20 cellular contexts compared by ENCODE assay signal in genomic region chr16:78638371-78638770, GRCh38.
DNase-seq lines count a peak whose midpoint lies in the region; FAIRE-seq lines count a peak whose summit lies in the region.
"Had no signal": no experiment of that assay in that cellular context is flagged by ENCODE, and none has a peak within 500 bp of the region (broad histone marks: within the 10 kb centered on the region; RNA-seq: fewer than 3 reads in every experiment).

No MANE protein-coding gene starts in this region.

- H3K9ac ChIP-seq in mesendoderm (ENCODE audit: low read length): no peak overlapping the region
- H3K9ac ChIP-seq: GM23248 had no signal

- DNase-seq in DMS79 treated with DMSO at 0.1 percent for 48 hours (lab: John Stamatoyannopoulos, UW): peak; percentile 23
- peak; percentile 70 for DNase-seq in NCI-H146 (lab: John Stamatoyannopoulos, UW)
- peak; percentile 68 for DNase-seq in NCI-H510A (lab: John Stamatoyannopoulos, UW)
- peak; percentile 50 for DNase-seq in mesendoderm
- DNase-seq in activated CD4-positive, alpha-beta T cell treated with anti-CD3 and anti-CD28 coated beads for 1 hour: no peak
- DNase-seq in SJCRH30: no peak
- no peak for DNase-seq in HTR-8/SVneo (ENCODE audit: insufficient read length, low spot score)
- DNase-seq: Caco-2; CD4-positive, CD25-positive, alpha-beta regulatory T cell; DMS53; GM23248; NCI-H1694; NCI-H69; PC-9; T-helper 1 cell; T1000 had no signal

- no peaks in the 10 kb centered on the region for H3K9me3 ChIP-seq in SJCRH30 (replicated peaks)
- H3K9me3 ChIP-seq: Caco-2 had no signal

- no peak overlapping the region for H3K56ac ChIP-seq in mesendoderm (ENCODE audit: low read length)

- H3K4me2 ChIP-seq in mesendoderm (ENCODE audit: low read length): no peak overlapping the region
- H3K4me2 ChIP-seq: PC-9 had no signal

- no peak overlapping the region for H2AK5ac ChIP-seq in mesendoderm (ENCODE audit: low read length)

- no peaks in the 10 kb centered on the region for H3K79me2 ChIP-seq in mesendoderm (ENCODE audit: control insufficient read depth, insufficient read depth, low read length)

- no peak overlapping the region for H3K4ac ChIP-seq in mesendoderm (ENCODE audit: low read depth, low read length)

- no peak overlapping the region for H2BK5ac ChIP-seq in mesendoderm (ENCODE audit: low read length)

- H4K5ac ChIP-seq in mesendoderm (ENCODE audit: low read length): no peak overlapping the region

- no peak overlapping the region for H2BK120ac ChIP-seq in mesendoderm (ENCODE audit: low read depth, low read length)

- H3K4me3 ChIP-seq in mesendoderm (ENCODE audit: low read length): no peak overlapping the region
- no peak overlapping the region for H3K4me3 ChIP-seq in SJCRH30
- H3K4me3 ChIP-seq: GM23248, PC-9 had no signal

- H3K23ac ChIP-seq in mesendoderm (ENCODE audit: low read length): no peak overlapping the region

- H3K36me3 ChIP-seq in mesendoderm (ENCODE audit: control insufficient read depth, insufficient read depth, low read length): no peaks in the 10 kb centered on the region
- no peaks in the 10 kb centered on the region for H3K36me3 ChIP-seq in SJCRH30

- H3K4me1 ChIP-seq in mesendoderm (ENCODE audit: control insufficient read depth, low read depth, low read length): peaks cover 4% of the 10 kb centered on the region
- 0 out of 2 replicates have a peak, but pooled peaks cover 7% of the 10 kb centered on the region for H3K4me1 ChIP-seq in SJCRH30
- H3K4me1 ChIP-seq: Caco-2 had no signal

- H3K27me3 ChIP-seq in mesendoderm (ENCODE audit: insufficient read depth, low read length, poor library complexity) (no peaks in the 10 kb centered on the region), SJCRH30 (no peaks in the 10 kb centered on the region)

- H3K27ac ChIP-seq in mesendoderm (ENCODE audit: low read depth, low read length) (no peak overlapping the region), SJCRH30 (no peak overlapping the region)
- H3K27ac ChIP-seq: GM23248, HL-60, PC-9 had no signal

- no peak overlapping the region for H2BK15ac ChIP-seq in mesendoderm (replicated peaks; ENCODE audit: low read depth)

- no peak overlapping the region for H3K18ac ChIP-seq in mesendoderm (ENCODE audit: low read length)

- no peak for FAIRE-seq in HTR-8/SVneo (lab: Jason Lieb, UNC)
- FAIRE-seq: G401.6, GM12891, GM18507 had no signal

- WGBS in mesendoderm (ENCODE audit: extremely low coverage, insufficient coverage, low lambda C conversion rate): no CpG with 5 or more reads among the region's 4 CpGs

- no peaks in the 10 kb centered on the region for H3K79me1 ChIP-seq in mesendoderm (ENCODE audit: low read length)

- H4K8ac ChIP-seq in mesendoderm (ENCODE audit: low read depth, low read length): no peak overlapping the region

Comparison
In these comparisons a context has a peak if more than half of its experiments do, and no peak if none do; other contexts are left out.
1. DNase-seq: peak in DMS79 treated with DMSO at 0.1 percent for 48 hours (single experiment), NCI-H146 (single experiment), NCI-H510A (single experiment) and mesendoderm (single experiment); none in activated CD4-positive, alpha-beta T cell treated with anti-CD3 and anti-CD28 coated beads for 1 hour (single experiment), SJCRH30 (0 of 2) and HTR-8/SVneo (single experiment).